9 cellular contexts compared by ENCODE assay signal in the genomic region with DNA sequence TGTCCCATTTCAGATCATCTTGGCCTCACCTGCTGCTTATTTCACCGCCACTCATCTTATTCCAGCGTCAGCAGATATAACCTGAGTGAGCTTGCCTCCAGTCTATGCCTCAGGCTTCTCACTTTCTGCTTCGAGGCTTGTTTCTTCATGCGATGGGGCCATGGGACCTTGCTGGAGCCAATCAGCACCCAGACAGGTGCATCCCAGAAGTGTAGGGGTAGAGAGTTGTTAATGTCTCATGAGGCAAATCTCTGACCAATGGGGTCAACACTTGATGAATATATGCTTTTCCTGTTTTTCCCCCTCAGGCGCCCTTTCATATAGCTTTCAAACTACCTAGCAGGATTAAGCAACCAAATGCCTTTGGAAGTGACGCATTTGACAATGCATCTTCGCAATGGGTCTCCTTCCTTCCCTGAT. TPM values are rescaled to one million over a fixed set of nuclear protein-coding genes. Genes with fewer than 3 reads are reported as not detected.
DNase-seq lines count a peak whose midpoint lies in the region; ATAC-seq, FAIRE-seq and TF ChIP-seq lines count a peak whose summit lies in the region.
"Had no signal": no experiment of that assay in that cellular context is flagged by ENCODE, and none has a peak within 500 bp of the region (broad histone marks: within the 10 kb centered on the region; RNA-seq: fewer than 3 reads in every experiment).

No MANE protein-coding gene starts in this region.

- H3K36me3 Mint-ChIP-seq in activated naive CD8-positive, alpha-beta T cell treated with anti-CD3 and anti-CD28 coated beads, Interleukin-2, amount 10 ng/mL, durations not matched to agents 7 days and 5 days = peaks cover 3% of the 10 kb centered on the region

- no peak for TF ChIP-seq RAD21 in A549 (conservative IDR thresholded peaks at IDR 0.05 in 1 of 2, IDR thresholded peaks at IDR 0.05 in 1 of 2)

- FAIRE-seq in A549 (lab: Jason Lieb, UNC) = no peak

- H3K9me3 Mint-ChIP-seq in activated naive CD8-positive, alpha-beta T cell treated with anti-CD3 and anti-CD28 coated beads, Interleukin-2, amount 10 ng/mL, durations not matched to agents 7 days and 5 days = no peaks in the 10 kb centered on the region

- no peaks in the 10 kb centered on the region for H3K4me1 ChIP-seq in A549

- no peaks in the 10 kb centered on the region for H3K9me3 ChIP-seq in A549

- peak in 1 of 2 experiments; percentile 5; a peak in 1 of 6 replicates for ATAC-seq in A549
- ATAC-seq in GM21529 (IDR thresholded peaks at IDR 0.05; ENCODE audit: unreplicated experiment) = peak; percentile 17
- no peak for ATAC-seq in activated naive CD8-positive, alpha-beta T cell treated with anti-CD3 and anti-CD28 coated beads, Interleukin-2, amount 10 ng/mL, durations not matched to agents 7 days and 5 days (ENCODE audit: low read depth)
- no peak for ATAC-seq in GM19397 (IDR thresholded peaks at IDR 0.05; ENCODE audit: unreplicated experiment)
- no peak for ATAC-seq in GM18519 (IDR thresholded peaks at IDR 0.05; ENCODE audit: low FRiP score, unreplicated experiment)
- no peak for ATAC-seq in HG03571 (IDR thresholded peaks at IDR 0.05; ENCODE audit: unreplicated experiment)
- ATAC-seq in HG02973 (IDR thresholded peaks at IDR 0.05; ENCODE audit: unreplicated experiment) = no peak

- TF ChIP-seq EP300 in A549 (IDR thresholded peaks at IDR 0.05) = no peak

- no peak for TF ChIP-seq CTCF in A549 (IDR thresholded peaks at IDR 0.05)

- peak overlapping the region; percentile 88 for H3K4me2 ChIP-seq in A549

- TF ChIP-seq POLR2A in A549 (IDR thresholded peaks at IDR 0.05; ENCODE audit: low read length) = no peak

- H3K4me1 Mint-ChIP-seq in activated naive CD8-positive, alpha-beta T cell treated with anti-CD3 and anti-CD28 coated beads, Interleukin-2, amount 10 ng/mL, durations not matched to agents 7 days and 5 days = peaks cover 15% of the 10 kb centered on the region

- H3K27ac Mint-ChIP-seq in activated naive CD8-positive, alpha-beta T cell treated with anti-CD3 and anti-CD28 coated beads, Interleukin-2, amount 10 ng/mL, durations not matched to agents 7 days and 5 days = peak overlapping the region; percentile 92

- H3K4me3 ChIP-seq in A549 = peak overlapping the region; percentile 87; the same call in 2 of the 3 replicates

- peak overlapping the region; percentile 95 for H3K4me3 Mint-ChIP-seq in activated naive CD8-positive, alpha-beta T cell treated with anti-CD3 and anti-CD28 coated beads, Interleukin-2, amount 10 ng/mL, durations not matched to agents 7 days and 5 days

- WGBS in A549 (ENCODE audit: missing lambda C conversion rate) = 84% methylated on average over 7 of the region's 7 CpGs

- CTCF ChIA-PET in A549 (lab: Yijun Ruan, JAX) = no interaction called here

- POLR2A ChIA-PET in A549 (lab: Yijun Ruan, JAX) = interaction anchor here (2.2 kb wide), 1 partner anchor 55 kb away, joined by 12 read pairs; a partner anchor contains a TSS
- POLR2A ChIA-PET in activated naive CD8-positive, alpha-beta T cell treated with anti-CD3 and anti-CD28 coated beads, Interleukin-2, amount 10 ng/mL, durations not matched to agents 7 days and 5 days (lab: Charles Lee) = interaction anchor here (2.9 kb wide), 1 partner anchor 55 kb away, joined by 28 read pairs; a partner anchor contains a TSS

- peak overlapping the region; percentile 81 to 92; a peak in 4 of 6 replicates for H3K27ac ChIP-seq in A549

- DNase-seq in A549 (ENCODE audit: low read depth in 1 of 2, low spot score in 1 of 2) = no peak
- DNase-seq in activated naive CD8-positive, alpha-beta T cell treated with anti-CD3 and anti-CD28 coated beads, Interleukin-2, amount 10 ng/mL, durations not matched to agents 7 days and 5 days = no peak
- DNase-seq in myocyte (ENCODE audit: low read depth) = peak; percentile 39

- H3K27me3 Mint-ChIP-seq in activated naive CD8-positive, alpha-beta T cell treated with anti-CD3 and anti-CD28 coated beads, Interleukin-2, amount 10 ng/mL, durations not matched to agents 7 days and 5 days = no peaks in the 10 kb centered on the region

TF ChIP-seq in A549, 52 proteins besides CTCF, POLR2A, EP300 and RAD21 (continues in another document):
- TF ChIP-seq, protein P1, sequence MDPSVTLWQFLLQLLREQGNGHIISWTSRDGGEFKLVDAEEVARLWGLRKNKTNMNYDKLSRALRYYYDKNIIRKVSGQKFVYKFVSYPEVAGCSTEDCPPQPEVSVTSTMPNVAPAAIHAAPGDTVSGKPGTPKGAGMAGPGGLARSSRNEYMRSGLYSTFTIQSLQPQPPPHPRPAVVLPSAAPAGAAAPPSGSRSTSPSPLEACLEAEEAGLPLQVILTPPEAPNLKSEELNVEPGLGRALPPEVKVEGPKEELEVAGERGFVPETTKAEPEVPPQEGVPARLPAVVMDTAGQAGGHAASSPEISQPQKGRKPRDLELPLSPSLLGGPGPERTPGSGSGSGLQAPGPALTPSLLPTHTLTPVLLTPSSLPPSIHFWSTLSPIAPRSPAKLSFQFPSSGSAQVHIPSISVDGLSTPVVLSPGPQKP (IDR thresholded peaks at IDR 0.05; ENCODE audit: low read depth, low read length) = no peak
- no peak for TF ChIP-seq HDAC2 (IDR thresholded peaks at IDR 0.05)
- no peak for TF ChIP-seq JUN (IDR thresholded peaks at IDR 0.05)
- TF ChIP-seq BHLHE40 (IDR thresholded peaks at IDR 0.05; ENCODE audit: low read depth, low read length) = no peak
- TF ChIP-seq, protein P2, sequence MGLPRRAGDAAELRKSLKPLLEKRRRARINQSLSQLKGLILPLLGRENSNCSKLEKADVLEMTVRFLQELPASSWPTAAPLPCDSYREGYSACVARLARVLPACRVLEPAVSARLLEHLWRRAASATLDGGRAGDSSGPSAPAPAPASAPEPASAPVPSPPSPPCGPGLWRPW (IDR thresholded peaks at IDR 0.05) = no peak
- no peak for TF ChIP-seq MAZ (IDR thresholded peaks at IDR 0.05; ENCODE audit: borderline replicate concordance, low read depth, low read length)
- no peak for TF ChIP-seq FOSB (CRISPR knock-in tag; IDR thresholded peaks at IDR 0.05)
- TF ChIP-seq SREBF2 (IDR thresholded peaks at IDR 0.05) = no peak
- TF ChIP-seq, protein P3, sequence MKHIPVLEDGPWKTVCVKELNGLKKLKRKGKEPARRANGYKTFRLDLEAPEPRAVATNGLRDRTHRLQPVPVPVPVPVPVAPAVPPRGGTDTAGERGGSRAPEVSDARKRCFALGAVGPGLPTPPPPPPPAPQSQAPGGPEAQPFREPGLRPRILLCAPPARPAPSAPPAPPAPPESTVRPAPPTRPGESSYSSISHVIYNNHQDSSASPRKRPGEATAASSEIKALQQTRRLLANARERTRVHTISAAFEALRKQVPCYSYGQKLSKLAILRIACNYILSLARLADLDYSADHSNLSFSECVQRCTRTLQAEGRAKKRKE (CRISPR knock-in tag; IDR thresholded peaks at IDR 0.05; ENCODE audit: low read depth) = no peak
- no peak for TF ChIP-seq RNF2 (IDR thresholded peaks at IDR 0.05; ENCODE audit: borderline replicate concordance, low read depth)
- no peak for TF ChIP-seq ZC3H11A (IDR thresholded peaks at IDR 0.05)

RNA-seq across cellular contexts. Expression of a gene that starts 0.9 kb away (rescaled TPM):
- polyA plus RNA-seq in A549 (2011; rRNA removed) (30.1 and 34.6 TPM in 2 replicates), A549 (2017; fragmentation: RNase III; extraction: RNeasy Plus Mini Kit Qiagen cat#74134 plus additional on column Dnase treatment) (12.7 to 15.4 TPM (median 15.4 TPM) in 3 replicates)
- 9.2 and 11.3 TPM in 2 replicates for polyA plus RNA-seq in A549 (2012; cell fraction: cytosol; rRNA removed)
- polyA plus RNA-seq in A549 (2012; cell fraction: nucleus; rRNA removed) = 6.6 and 9.2 TPM in 2 replicates
- 14.3 and 16.6 TPM in 2 replicates for polyA minus RNA-seq in A549 (2011; rRNA and poly(A)+ RNA removed)
- 10 to 100 TPM; 16.9 to 19.5 TPM for total RNA-seq in activated naive CD8-positive, alpha-beta T cell treated with anti-CD3 and anti-CD28 coated beads, Interleukin-2, amount 10 ng/mL, durations not matched to agents 7 days and 5 days
- 22.2 and 22.5 TPM in 2 replicates for total RNA-seq in myocyte
- 31.0 TPM for polyA plus RNA-seq in myocyte (2012)

RNA-seq across cellular contexts. Expression of a gene that starts 3.5 kb away (rescaled TPM):
- polyA plus RNA-seq in A549 (2011; rRNA removed) = 0.13 TPM in 1 of 2 replicates, not detected in the other
- polyA plus RNA-seq in A549 (2012; cell fraction: cytosol; rRNA removed) = not detected in 2 replicates
- not detected in 2 replicates for polyA plus RNA-seq in A549 (2012; cell fraction: nucleus; rRNA removed)
- not detected in 3 replicates for polyA plus RNA-seq in A549 (2017; fragmentation: RNase III; extraction: RNeasy Plus Mini Kit Qiagen cat#74134 plus additional on column Dnase treatment)
- polyA minus RNA-seq in A549 (2011; rRNA and poly(A)+ RNA removed) = not detected in 2 replicates
- not detected for total RNA-seq in activated naive CD8-positive, alpha-beta T cell treated with anti-CD3 and anti-CD28 coated beads, Interleukin-2, amount 10 ng/mL, durations not matched to agents 7 days and 5 days
- total RNA-seq in myocyte = not detected in 2 replicates
- polyA plus RNA-seq in myocyte (2012) = 0.14 TPM
- total RNA-seq: T-helper 2 cell treated with Interferon-gamma antibody and Interleukin-4, amounts not matched to agents 100 ng/mL and 5 ng/mL, for 36 hours had no signal

RNA-seq across cellular contexts. Expression of a gene that starts 52.4 kb away (rescaled TPM):
- 39.1 and 49.5 TPM in 2 replicates for polyA plus RNA-seq in A549 (2011; rRNA removed)
- 14.7 and 18.7 TPM in 2 replicates for polyA plus RNA-seq in A549 (2012; cell fraction: cytosol; rRNA removed)
- polyA plus RNA-seq in A549 (2012; cell fraction: nucleus; rRNA removed) = 9.2 and 12.5 TPM in 2 replicates
- 25.7 to 27.8 TPM (median 26.4 TPM) in 3 replicates for polyA plus RNA-seq in A549 (2017; fragmentation: RNase III; extraction: RNeasy Plus Mini Kit Qiagen cat#74134 plus additional on column Dnase treatment)
- 63.4 and 64.2 TPM in 2 replicates for polyA minus RNA-seq in A549 (2011; rRNA and poly(A)+ RNA removed)
- total RNA-seq in activated naive CD8-positive, alpha-beta T cell treated with anti-CD3 and anti-CD28 coated beads, Interleukin-2, amount 10 ng/mL, durations not matched to agents 7 days and 5 days = 10 to 100 TPM; 19.0 to 19.5 TPM
- total RNA-seq in myocyte = 14.0 and 15.4 TPM in 2 replicates
- 5.5 TPM for polyA plus RNA-seq in myocyte (2012)

RNA-seq across cellular contexts. Expression of a gene that starts 55.0 kb away (rescaled TPM):
- polyA plus RNA-seq in A549 (2011; rRNA removed) (37.0 and 49.4 TPM in 2 replicates), A549 (2017; fragmentation: RNase III; extraction: RNeasy Plus Mini Kit Qiagen cat#74134 plus additional on column Dnase treatment) (39.0 to 41.4 TPM (median 41.3 TPM) in 3 replicates)
- polyA plus RNA-seq in A549 (2012; cell fraction: cytosol; rRNA removed) = 17.0 and 20.0 TPM in 2 replicates
- 4.9 and 7.7 TPM in 2 replicates for polyA plus RNA-seq in A549 (2012; cell fraction: nucleus; rRNA removed)
- polyA minus RNA-seq in A549 (2011; rRNA and poly(A)+ RNA removed) = 2.5 and 2.8 TPM in 2 replicates
- total RNA-seq in activated naive CD8-positive, alpha-beta T cell treated with anti-CD3 and anti-CD28 coated beads, Interleukin-2, amount 10 ng/mL, durations not matched to agents 7 days and 5 days = 10 to 100 TPM; 76.7 to 81.6 TPM
- total RNA-seq in myocyte = 9.9 and 14.4 TPM in 2 replicates
- polyA plus RNA-seq in myocyte (2012) = 19.9 TPM

RNA-seq across cellular contexts. Expression of a gene that starts 55.6 kb away (rescaled TPM):
- 35.1 TPM in 2 replicates for polyA plus RNA-seq in A549 (2011; rRNA removed)
- polyA plus RNA-seq in A549 (2012; cell fraction: cytosol; rRNA removed) = 19.0 and 21.7 TPM in 2 replicates
- 12.8 and 13.7 TPM in 2 replicates for polyA plus RNA-seq in A549 (2012; cell fraction: nucleus; rRNA removed)
- 27.6 to 31.5 TPM (median 29.7 TPM) in 3 replicates for polyA plus RNA-seq in A549 (2017; fragmentation: RNase III; extraction: RNeasy Plus Mini Kit Qiagen cat#74134 plus additional on column Dnase treatment)
- 18.7 and 21.6 TPM in 2 replicates for polyA minus RNA-seq in A549 (2011; rRNA and poly(A)+ RNA removed)
- 10 to 100 TPM; 18.8 to 20.2 TPM for total RNA-seq in activated naive CD8-positive, alpha-beta T cell treated with anti-CD3 and anti-CD28 coated beads, Interleukin-2, amount 10 ng/mL, durations not matched to agents 7 days and 5 days
- total RNA-seq in myocyte = 35.7 and 39.9 TPM in 2 replicates
- polyA plus RNA-seq in myocyte (2012) = 52.8 TPM
